In genomic region chr1:56978819-56979218, GRCh38 we compare ENCODE assay signal across 26 cellular contexts. TPM values are rescaled to one million over a fixed set of nuclear protein-coding genes. Genes with fewer than 3 reads are reported as not detected.
A peak's percentile ranks its signal among the peaks of the same experiment; 100 is the strongest.
DNase-seq lines count a peak whose midpoint lies in the region; ATAC-seq, FAIRE-seq and TF ChIP-seq lines count a peak whose summit lies in the region.
"Had no signal": no experiment of that assay in that cellular context is flagged by ENCODE, and none has a peak within 500 bp of the region (broad histone marks: within the 10 kb centered on the region; RNA-seq: fewer than 3 reads in every experiment).

No MANE protein-coding gene starts in this region.

- H3K27ac ChIP-seq in HepG2 (ENCODE audit: extremely low read length, insufficient read depth, low read length): no peak overlapping the region
- H3K27ac ChIP-seq: BLaER1 treated with 17β-estradiol and CSF1 and Interleukin-3, amounts not matched to agents 10 nM and 100 nM; SJSA1 had no signal

- no peak overlapping the region for H2AFZ ChIP-seq in HepG2 (ENCODE audit: low read length)

- CTCF ChIA-PET in WTC11 (lab: Charles Lee) (interaction anchor here (0.9 to 1.9 kb wide), 4 partner anchors 10 to 283 kb away, joined by 3 to 13 read pairs (median 6); no protein-coding TSS in a partner anchor), HepG2 (lab: Yijun Ruan, JAX; ENCODE audit: low intra/inter-chr PET ratio, low total read pairs) (interaction anchor here (1.9 kb wide), 1 partner anchor 147 kb away, joined by 5 read pairs; no protein-coding TSS in a partner anchor)

- H3K4me1 ChIP-seq in HepG2 (ENCODE audit: insufficient read depth, low read length): 0 out of 2 replicates have a peak, but pooled peaks cover 12% of the 10 kb centered on the region
- H3K4me1 ChIP-seq: SJSA1 had no signal

- ATAC-seq in WTC11 (peak; percentile 62), HepG2 (no peak)
- ATAC-seq: CD8-positive, alpha-beta T cell; Right ventricle myocardium inferior had no signal

- H3K27me3 Mint-ChIP-seq in WTC11 (ENCODE audit: low read depth): no peaks in the 10 kb centered on the region; the same call in 1 of the 2 replicates

- POLR2A ChIA-PET in WTC11 (lab: Charles Lee): no interaction called here
- POLR2A ChIA-PET in HepG2 (lab: Yijun Ruan, JAX): no interaction called here

- no peaks in the 10 kb centered on the region for H3K36me3 Mint-ChIP-seq in WTC11
- H3K36me3 Mint-ChIP-seq: CD8-positive, alpha-beta T cell had no signal

- TF ChIP-seq EP300 in HepG2 (IDR thresholded peaks at IDR 0.05; ENCODE audit: low read depth in 2 of 2, low read length in 2 of 2): no peak
- no peak for TF ChIP-seq EP300 in HepG2 (CRISPR knock-in tag; IDR thresholded peaks at IDR 0.05; ENCODE audit: borderline replicate concordance)

- in situ Hi-C loops in HepG2 (cut with HindIII; ENCODE audit: extremely low pct_ligation_motif_present, low pct_unique_long_range_greater_than_20kb): no loop called here

- H3K4me3 Mint-ChIP-seq in WTC11: no peak overlapping the region
- H3K4me3 Mint-ChIP-seq: CD8-positive, alpha-beta T cell had no signal

- no peaks in the 10 kb centered on the region for H3K9me3 ChIP-seq in HepG2 (ENCODE audit: low read length)

- H4K20me1 ChIP-seq in HepG2 (ENCODE audit: insufficient read depth, low read length): no peaks in the 10 kb centered on the region
- H4K20me1 ChIP-seq: BLaER1 treated with 17β-estradiol and CSF1 and Interleukin-3, amounts not matched to agents 10 nM and 100 nM had no signal

- intact Hi-C loops in HepG2 (cut with micrococcal nuclease; ENCODE audit: unreplicated experiment): no loop called here

- H3K9me3 Mint-ChIP-seq in WTC11: no peaks in the 10 kb centered on the region
- H3K9me3 Mint-ChIP-seq: CD8-positive, alpha-beta T cell had no signal

- TF ChIP-seq CTCF in WTC11 (IDR thresholded peaks at IDR 0.05) (no peak), HepG2 (CRISPR knock-in tag; IDR thresholded peaks at IDR 0.05) (no peak)

- no peak overlapping the region for H3K27ac Mint-ChIP-seq in WTC11
- H3K27ac Mint-ChIP-seq: CD8-positive, alpha-beta T cell had no signal

- BruUV-seq in HepG2 (replicated peaks; lab: Mats Ljungman, UMichigan): no TSS peak

- no peak overlapping the region for H3K4me3 ChIP-seq in HepG2 (replicated peaks in 1 of 3; ENCODE audit: insufficient read depth in 1 of 3, low read depth in 2 of 3, low read length in 3 of 3)
- H3K4me3 ChIP-seq: BLaER1 treated with 17β-estradiol and CSF1 and Interleukin-3, amounts not matched to agents 10 nM and 100 nM; SJSA1 had no signal

- H3K4me2 ChIP-seq in HepG2 (ENCODE audit: low read depth, low read length): no peak overlapping the region
- H3K4me2 ChIP-seq: BLaER1 treated with 17β-estradiol and CSF1 and Interleukin-3, amounts not matched to agents 10 nM and 100 nM had no signal

- peak; percentile 16 for DNase-seq in DMS53 (lab: John Stamatoyannopoulos, UW)
- DNase-seq in DMS53 treated with DMSO at 0.1 percent for 48 hours (lab: John Stamatoyannopoulos, UW; ENCODE audit: unreplicated experiment): no peak
- DNase-seq in WTC11 (ENCODE audit: low spot score): peak; percentile 17
- no peak for DNase-seq in HepG2 (ENCODE audit: low spot score)
- DNase-seq in activated gamma-delta T cell treated with Interleukin-2 at 50 U/mL for 16 hours: no peak
- DNase-seq in HUDEP-2 (lab: John Stamatoyannopoulos, UW; ENCODE audit: unreplicated experiment in 76 of 76): no peak
- no peak for DNase-seq in OCI-M1 (lab: John Stamatoyannopoulos, UW)
- DNase-seq in NCI-H2196 treated with DMSO at 0.1 percent for 48 hours (lab: John Stamatoyannopoulos, UW; ENCODE audit: unreplicated experiment): no peak
- DNase-seq: 8988T; CD8-positive, alpha-beta T cell; GDM1; KG1; NCI-H1105; NCI-H2029 treated with DMSO at 0.1 percent for 48 hours; NCI-H2171 treated with DMSO at 0.1 percent for 48 hours; NCI-H69; NK-92 treated with Interleukin-12 subunit alpha and Interleukin-12 subunit beta, amount 100 ng/mL, for 24 hours had no signal

- no peak for TF ChIP-seq POLR2A in HepG2 (IDR thresholded peaks at IDR 0.05; ENCODE audit: insufficient read depth in 1 of 2, low read depth in 2 of 2, low read length in 2 of 2)

- no peaks in the 10 kb centered on the region for H3K27me3 ChIP-seq in HepG2 (ENCODE audit: control insufficient read depth in 1 of 2, insufficient read depth in 2 of 2, low read length in 2 of 2)
- H3K27me3 ChIP-seq: BLaER1 treated with 17β-estradiol and CSF1 and Interleukin-3, amounts not matched to agents 10 nM and 100 nM had no signal

- TF ChIP-seq RAD21 in HepG2 (CRISPR knock-in tag; IDR thresholded peaks at IDR 0.05): no peak

- H3K4me1 Mint-ChIP-seq in WTC11: no peaks in the 10 kb centered on the region

- H3K36me3 ChIP-seq in HepG2 (replicated peaks in 1 of 2; ENCODE audit: control insufficient read depth in 1 of 2, insufficient read depth in 2 of 2, low read length in 2 of 2): no peaks in the 10 kb centered on the region
- H3K36me3 ChIP-seq: BLaER1 treated with 17β-estradiol and CSF1 and Interleukin-3, amounts not matched to agents 10 nM and 100 nM; SJSA1 had no signal

- WGBS in HepG2 (ENCODE audit: low lambda C conversion rate): 77% methylated on average over 5 of the region's 5 CpGs

- H3K9ac ChIP-seq in HepG2 (ENCODE audit: insufficient read depth, low read depth, low read length): no peak overlapping the region
- H3K9ac ChIP-seq: BLaER1 treated with 17β-estradiol and CSF1 and Interleukin-3, amounts not matched to agents 10 nM and 100 nM had no signal

- FAIRE-seq in HepG2 (lab: Jason Lieb, UNC): no peak
- FAIRE-seq: GM18507, RCC 7860 had no signal

- no peaks in the 10 kb centered on the region for H3K79me2 ChIP-seq in HepG2 (ENCODE audit: insufficient read depth, low read length)

TF ChIP-seq in WTC11, 78 proteins besides CTCF, POLR2A, EP300 and RAD21 (continues in another document):
- no peak for TF ChIP-seq IRF1 (CRISPR knock-in tag; IDR thresholded peaks at IDR 0.05)
- TF ChIP-seq ZNF138 (CRISPR knock-in tag; conservative IDR thresholded peaks at IDR 0.05): no peak
- TF ChIP-seq RELA (CRISPR knock-in tag; IDR thresholded peaks at IDR 0.05; ENCODE audit: borderline replicate concordance): no peak
- no peak for TF ChIP-seq OVOL2 (CRISPR knock-in tag; IDR thresholded peaks at IDR 0.05; ENCODE audit: borderline replicate concordance)
- no peak for TF ChIP-seq GTF2I (CRISPR knock-in tag; conservative IDR thresholded peaks at IDR 0.05)
- no peak for TF ChIP-seq SMAD3 (CRISPR knock-in tag; IDR thresholded peaks at IDR 0.05; ENCODE audit: borderline replicate concordance)
- TF ChIP-seq SP1 (CRISPR knock-in tag; conservative IDR thresholded peaks at IDR 0.05): no peak

TF ChIP-seq in HepG2, 621 proteins besides CTCF, POLR2A, EP300 and RAD21:
- TF ChIP-seq ZBTB4 (CRISPR knock-in tag; IDR thresholded peaks at IDR 0.05; ENCODE audit: borderline replicate concordance): no peak
- TF ChIP-seq MEIS2 (CRISPR knock-in tag; IDR thresholded peaks at IDR 0.05): no peak
- TF ChIP-seq ZNF484 (CRISPR knock-in tag; IDR thresholded peaks at IDR 0.05; ENCODE audit: borderline replicate concordance, low read depth): no peak
- TF ChIP-seq STAG1 (CRISPR knock-in tag; IDR thresholded peaks at IDR 0.05): peak; percentile 20; the same call in 1 of the 2 replicates

RNA-seq across cellular contexts. Expression of gene C8B, which starts 13.0 kb away (rescaled TPM):
- 0.30 to 0.46 TPM in 2 of 3 replicates, not detected in the other for total RNA-seq in WTC11 (2021)
- total RNA-seq in HepG2 (2016; rRNA removed; fragmentation: Illumina TruSeq; extraction: Trizol): 3.3 and 8.4 TPM in 2 replicates
- 0.53 and 0.61 TPM in 2 replicates for total RNA-seq in HepG2 (2016; cell fraction: cytosol; rRNA removed; fragmentation: Illumina TruSeq; extraction: Trizol; ENCODE audit: low read depth)
- total RNA-seq in HepG2 (2016; cell fraction: insoluble cytoplasmic fraction; rRNA removed; fragmentation: Illumina TruSeq; extraction: Trizol): 5.1 and 7.4 TPM in 2 replicates
- 1.4 and 1.8 TPM in 2 replicates for total RNA-seq in HepG2 (2016; cell fraction: membrane; rRNA removed; fragmentation: Illumina TruSeq; extraction: Trizol)
- total RNA-seq in HepG2 (2016; cell fraction: nucleus; rRNA removed; fragmentation: Illumina TruSeq; extraction: Trizol): 6.6 and 7.4 TPM in 2 replicates
- 11.3 and 21.1 TPM in 2 replicates for polyA plus RNA-seq in HepG2 (2011; rRNA removed)
- 9.0 and 19.4 TPM in 2 replicates for polyA plus RNA-seq in HepG2 (2011; cell fraction: cytosol; rRNA removed)
- polyA plus RNA-seq in HepG2 (2011; cell fraction: nucleus; rRNA removed): 9.1 and 11.3 TPM in 2 replicates
- polyA plus RNA-seq in HepG2 (2012): 10.5 and 17.8 TPM in 2 replicates
- polyA plus RNA-seq in HepG2 (2016; cell fraction: cytosol; fragmentation: Illumina TruSeq; extraction: Trizol; ENCODE audit: low read depth): 0.57 and 0.66 TPM in 2 replicates
- 3.7 and 3.8 TPM in 2 replicates for polyA plus RNA-seq in HepG2 (2016; cell fraction: insoluble cytoplasmic fraction; fragmentation: Illumina TruSeq; extraction: Trizol; ENCODE audit: low read depth)
- polyA plus RNA-seq in HepG2 (2016; cell fraction: membrane; fragmentation: Illumina TruSeq; extraction: Trizol; ENCODE audit: low read depth): 1.2 and 1.4 TPM in 2 replicates
- polyA plus RNA-seq in HepG2 (2016; cell fraction: nucleus; fragmentation: Illumina TruSeq; extraction: Trizol; ENCODE audit: insufficient read depth, low read depth): 5.9 and 7.7 TPM in 2 replicates
- 9.1 TPM in 1 of 2 replicates, not detected in the other for polyA minus RNA-seq in HepG2 (2011; rRNA and poly(A)+ RNA removed; ENCODE audit: low replicate concordance)
- polyA minus RNA-seq in HepG2 (2011; cell fraction: cytosol; rRNA and poly(A)+ RNA removed): 4.2 and 7.6 TPM in 2 replicates
- polyA minus RNA-seq in HepG2 (2011; cell fraction: nucleus; rRNA and poly(A)+ RNA removed): 4.8 and 11.1 TPM in 2 replicates
- total RNA-seq: CD8-positive, alpha-beta T cell; Daoy; H4; NCI-H460; Right ventricle myocardium inferior; SJSA1; T-helper 1 cell treated with Interleukin-12 subunit alpha and Interleukin-12 subunit beta and Interleukin-4 antibody, amounts not matched to agents 30 ng/mL and 1 ng/mL, for 36 hours had no signal

Comparison
In these comparisons a context has a peak if more than half of its experiments do, and no peak if none do; other contexts are left out.
1. DNase-seq: peak in DMS53 (single experiment) and WTC11 (single experiment); none in DMS53 treated with DMSO at 0.1 percent for 48 hours (single experiment), HepG2 (single experiment), activated gamma-delta T cell treated with Interleukin-2 at 50 U/mL for 16 hours (single experiment), HUDEP-2 (0 of 76), OCI-M1 (single experiment) and NCI-H2196 treated with DMSO at 0.1 percent for 48 hours (single experiment).